ENCODE assay signal across 19 cellular contexts in genomic region chr9:122929803-122930354, GRCh38. TPM values are rescaled to one million over a fixed set of nuclear protein-coding genes. Genes with fewer than 3 reads are reported as not detected.
DNase-seq lines count a peak whose midpoint lies in the region; ATAC-seq and TF ChIP-seq lines count a peak whose summit lies in the region.
"Had no signal": no experiment of that assay in that cellular context is flagged by ENCODE, and none has a peak within 500 bp of the region (broad histone marks: within the 10 kb centered on the region; RNA-seq: fewer than 3 reads in every experiment).

No MANE protein-coding gene starts in this region.

- CTCF ChIA-PET in A673 (lab: Charles Lee): no interaction called here
- CTCF ChIA-PET in HEK293 (lab: Yijun Ruan, JAX): interaction anchor here (0.5 to 1.2 kb wide), 4 partner anchors 26 to 1661 kb away, joined by 3 to 7 read pairs (median 4); no protein-coding TSS in a partner anchor
- CTCF ChIA-PET in Panc1 (lab: Charles Lee): no interaction called here

- no peak for DNase-seq in A673 (ENCODE audit: low spot score)
- no peak for DNase-seq in Panc1 (ENCODE audit: low read depth, low spot score)
- DNase-seq in NCI-H1694 treated with DMSO at 0.1 percent for 48 hours (lab: John Stamatoyannopoulos, UW): no peak
- DNase-seq in nephron progenitor cell: no peak
- DNase-seq in CD14-positive monocyte (ENCODE audit: low spot score): no peak
- DNase-seq in globus pallidus (ENCODE audit: low spot score): no peak
- DNase-seq: activated B cell treated with CpG ODN at 0.5 μM for 24 hours; activated CD8-positive, alpha-beta memory T cell treated with anti-CD3 and anti-CD28 coated beads, Interleukin-2, amount 10 ng/mL, durations not matched to agents 7 days and 5 days; activated gamma-delta T cell treated with Interleukin-2 at 50 U/mL for 16 hours; DMS 273 treated with DMSO at 0.1 percent for 48 hours; HFFc6; immature natural killer cell; NCI-H1436; nucleus accumbens; small intestine; stomach had no signal

- H3K36me3 ChIP-seq in A673 (ENCODE audit: insufficient read depth, low read length, poor library complexity, severe bottlenecking) (no peaks in the 10 kb centered on the region), HEK293 (ENCODE audit: control insufficient read depth in 2 of 2, insufficient read depth in 1 of 2, low read length in 2 of 2) (peaks cover 0 to 6% of the 10 kb centered on the region in 2 experiments; a peak in 2 of 3 replicates), Panc1 (ENCODE audit: control insufficient read depth, insufficient read depth, low read length) (peaks cover 9% of the 10 kb centered on the region), iPS-15b (ENCODE audit: control insufficient read depth, insufficient read depth, low read length) (no peaks in the 10 kb centered on the region)

- intact Hi-C loops in A673 (cut with micrococcal nuclease; ENCODE audit: unreplicated experiment) (loop anchor here (2.0 kb wide), 1 partner anchor 17 kb away; the partner anchor contains the start of gene ZBTB6), Panc1 (cut with micrococcal nuclease; ENCODE audit: unreplicated experiment) (no loop called here), CD14-positive monocyte (cut with micrococcal nuclease) (no loop called here)

- H3K4me3 Mint-ChIP-seq in nephron progenitor cell (no peak overlapping the region), CD14-positive monocyte (no peak overlapping the region)
- H3K4me3 Mint-ChIP-seq: activated B cell treated with CpG ODN at 0.5 μM for 24 hours; activated CD8-positive, alpha-beta memory T cell treated with anti-CD3 and anti-CD28 coated beads, Interleukin-2, amount 10 ng/mL, durations not matched to agents 7 days and 5 days; HFFc6; immature natural killer cell; memory B cell had no signal

- H3K4me1 ChIP-seq in A673 (ENCODE audit: insufficient read depth, low read length, poor library complexity, severe bottlenecking) (peaks cover 7% of the 10 kb centered on the region), HEK293 (ENCODE audit: control insufficient read depth, insufficient read depth, low read length) (no peaks in the 10 kb centered on the region; the same call in 1 of the 2 replicates), Panc1 (ENCODE audit: control insufficient read depth, insufficient read depth, low read length) (peaks cover 7% of the 10 kb centered on the region; the same call in 1 of the 2 replicates), iPS-15b (ENCODE audit: control insufficient read depth, insufficient read depth, low read length) (peaks cover 6% of the 10 kb centered on the region)

- BruUV-seq in A673 (replicated peaks; lab: Mats Ljungman, UMichigan) (no TSS peak), Panc1 (replicated peaks; lab: Mats Ljungman, UMichigan) (TSS peak; percentile 78)

- no peak overlapping the region for H3K27ac Mint-ChIP-seq in nephron progenitor cell
- H3K27ac Mint-ChIP-seq in CD14-positive monocyte: no peak overlapping the region
- H3K27ac Mint-ChIP-seq: activated B cell treated with CpG ODN at 0.5 μM for 24 hours; activated CD8-positive, alpha-beta memory T cell treated with anti-CD3 and anti-CD28 coated beads, Interleukin-2, amount 10 ng/mL, durations not matched to agents 7 days and 5 days; HFFc6; immature natural killer cell; memory B cell had no signal

- H3K4me3 ChIP-seq in A673 (ENCODE audit: low read depth, low read length, poor library complexity, severe bottlenecking): peak overlapping the region; percentile 77
- H3K4me3 ChIP-seq in HEK293 (ENCODE audit: low read depth, low read length): peak overlapping the region; percentile 84; the same call in 1 of the 2 replicates
- H3K4me3 ChIP-seq in Panc1 (ENCODE audit: low read depth in 2 of 2, low read length in 2 of 2): peak overlapping the region in 1 of 2 experiments; percentile 92; a peak in 3 of 4 replicates
- H3K4me3 ChIP-seq in iPS-15b (ENCODE audit: low read depth, low read length): peak overlapping the region; percentile 99

- POLR2A ChIA-PET in A673 (lab: Charles Lee; ENCODE audit: low non-redundant PET): interaction anchor here (0.7 kb wide), 1 partner anchor 17 kb away, joined by 3 read pairs; no protein-coding TSS in a partner anchor
- POLR2A ChIA-PET in HEK293 (lab: Yijun Ruan, JAX): interaction anchor here (1.7 to 4.1 kb wide), 3 partner anchors 11 to 25 kb away, joined by 7 to 126 read pairs (median 40); partner anchors contain the start of genes RABGAP1, RC3H2 and ZBTB6
- POLR2A ChIA-PET in Panc1 (lab: Charles Lee): interaction anchor here (1.2 kb wide), 1 partner anchor 11 kb away, joined by 3 read pairs; no protein-coding TSS in a partner anchor

- H3K27me3 Mint-ChIP-seq in nephron progenitor cell (ENCODE audit: low read depth, poor library complexity) (peaks cover 5% of the 10 kb centered on the region), CD14-positive monocyte (ENCODE audit: low read depth in 3 of 3) (no peaks in the 10 kb centered on the region)
- H3K27me3 Mint-ChIP-seq: activated B cell treated with CpG ODN at 0.5 μM for 24 hours; activated CD8-positive, alpha-beta memory T cell treated with anti-CD3 and anti-CD28 coated beads, Interleukin-2, amount 10 ng/mL, durations not matched to agents 7 days and 5 days; memory B cell had no signal

- H3K9me3 Mint-ChIP-seq in nephron progenitor cell (no peaks in the 10 kb centered on the region), CD14-positive monocyte (no peaks in the 10 kb centered on the region)
- H3K9me3 Mint-ChIP-seq: activated B cell treated with CpG ODN at 0.5 μM for 24 hours, HFFc6, immature natural killer cell, memory B cell had no signal

- no peaks in the 10 kb centered on the region for H3K27me3 ChIP-seq in A673 (replicated peaks; ENCODE audit: insufficient read depth, low read depth, low read length, poor library complexity)
- H3K27me3 ChIP-seq in Panc1 (ENCODE audit: control insufficient read depth, insufficient read depth, low read length): no peaks in the 10 kb centered on the region
- H3K27me3 ChIP-seq in iPS-15b (ENCODE audit: control insufficient read depth, insufficient read depth, low read length): no peaks in the 10 kb centered on the region
- H3K27me3 ChIP-seq: stomach had no signal

- no peak overlapping the region for H3K27ac ChIP-seq in A673 (ENCODE audit: low read depth, low read length, poor library complexity, severe bottlenecking)
- H3K27ac ChIP-seq in HEK293 (ENCODE audit: extremely low read depth, low read depth, low read length): no peak overlapping the region
- H3K27ac ChIP-seq in Panc1 (ENCODE audit: low read length): peak overlapping the region; percentile 95; the same call in 1 of the 2 replicates

- H3K36me3 Mint-ChIP-seq in nephron progenitor cell (ENCODE audit: low read depth): peaks cover 11% of the 10 kb centered on the region
- H3K36me3 Mint-ChIP-seq in CD14-positive monocyte: peaks cover 4 to 6% of the 10 kb centered on the region in 2 donors
- H3K36me3 Mint-ChIP-seq: immature natural killer cell, memory B cell had no signal

- TF ChIP-seq CTCF in A673 (conservative IDR thresholded peaks at IDR 0.05; ENCODE audit: low read depth, low read length) (no peak), HEK293 (tag by site-specific recombination; IDR thresholded peaks at IDR 0.05) (no peak), Panc1 (IDR thresholded peaks at IDR 0.05) (no peak), nephron progenitor cell (IDR thresholded peaks at IDR 0.05) (no peak), CD14-positive monocyte (IDR thresholded peaks at IDR 0.05) (no peak)

- H3K4me1 Mint-ChIP-seq in nephron progenitor cell (peaks cover 15% of the 10 kb centered on the region), CD14-positive monocyte (peaks cover 23% of the 10 kb centered on the region)

- H3K9ac ChIP-seq in iPS-15b (ENCODE audit: low read depth, low read length): no peak overlapping the region

- H3K9me3 ChIP-seq in A673 (ENCODE audit: low read depth, low read length, poor library complexity, severe bottlenecking) (no peaks in the 10 kb centered on the region), HEK293 (ENCODE audit: control insufficient read depth, insufficient read depth, low read depth, low read length) (no peaks in the 10 kb centered on the region), Panc1 (ENCODE audit: control insufficient read depth, insufficient read depth, low read depth, low read length) (no peaks in the 10 kb centered on the region), iPS-15b (ENCODE audit: control insufficient read depth, insufficient read depth, low read length) (no peaks in the 10 kb centered on the region)
- H3K9me3 ChIP-seq: stomach had no signal

- in situ Hi-C loops in Panc1 (cut with HindIII; ENCODE audit: low pct_unique_long_range_greater_than_20kb, low sequenced_read_pairs): no loop called here

- no peak for ATAC-seq in Panc1
- ATAC-seq: activated CD8-positive, alpha-beta memory T cell treated with anti-CD3 and anti-CD28 coated beads, Interleukin-2, amount 10 ng/mL, durations not matched to agents 7 days and 5 days had no signal

RNA-seq across cellular contexts. Expression of gene ZBTB26, which starts 1.4 kb away (rescaled TPM):
- 10.1 and 10.9 TPM in 2 replicates for total RNA-seq in A673 (2021)
- total RNA-seq in Panc1 (2021; ENCODE audit: unreplicated experiment): 4.5 TPM
- polyA plus RNA-seq in Panc1 (2012; ENCODE audit: insufficient read length): 1.2 TPM
- polyA plus RNA-seq in CD14-positive monocyte: under 1 TPM; 0.42 to 0.48 TPM

RNA-seq across cellular contexts. Expression of gene RABGAP1, which starts 10.9 kb away (rescaled TPM):
- total RNA-seq in A673 (2021) (64.0 and 65.8 TPM in 2 replicates), Panc1 (2021; ENCODE audit: unreplicated experiment) (41.4 TPM)
- polyA plus RNA-seq in Panc1 (2012; ENCODE audit: insufficient read length): 18.0 TPM
- polyA plus RNA-seq in CD14-positive monocyte: 10 to 100 TPM; 19.3 to 24.1 TPM

RNA-seq across cellular contexts. Expression of gene ZBTB6, which starts 16.8 kb away (rescaled TPM):
- total RNA-seq in A673 (2021) (10.4 and 10.5 TPM in 2 replicates), Panc1 (2021; ENCODE audit: unreplicated experiment) (5.9 TPM)
- 1.9 TPM for polyA plus RNA-seq in Panc1 (2012; ENCODE audit: insufficient read length)
- polyA plus RNA-seq in CD14-positive monocyte: 1 to 10 TPM; 1.5 to 1.7 TPM

RNA-seq across cellular contexts. Expression of gene RC3H2, which starts 24.7 kb away (rescaled TPM):
- 70.2 and 71.1 TPM in 2 replicates for total RNA-seq in A673 (2021)
- 57.6 TPM for total RNA-seq in Panc1 (2021; ENCODE audit: unreplicated experiment)
- polyA plus RNA-seq in Panc1 (2012; ENCODE audit: insufficient read length): 16.1 TPM
- polyA plus RNA-seq in CD14-positive monocyte: 10 to 100 TPM; 11.3 to 11.8 TPM
